3 cellular contexts compared by ENCODE assay signal in genomic region chr11:1519028-1519736, GRCh38.
TF ChIP-seq lines count a peak whose summit lies in the region.

No MANE protein-coding gene starts in this region.

TF ChIP-seq in SK-N-SH, 30 proteins besides CTCF, POLR2A, EP300 and RAD21:
- TF ChIP-seq REST (IDR thresholded peaks at IDR 0.05; ENCODE audit: low read depth, low read length) (peak; percentile 73; the same call in 1 of the 2 replicates), SMC3 (IDR thresholded peaks at IDR 0.05; ENCODE audit: low read depth, low read length) (no peak)

TF ChIP-seq in SK-N-SH treated with all-trans-retinoic acid at 6 μM for 48 hours, 23 proteins besides CTCF, POLR2A, EP300 and RAD21:
- no peak for TF ChIP-seq POU6F1 (CRISPR knock-in tag; IDR thresholded peaks at IDR 0.05; ENCODE audit: borderline replicate concordance, low read depth)
- no peak for TF ChIP-seq SNAI2 (CRISPR knock-in tag; IDR thresholded peaks at IDR 0.05)
- no peak for TF ChIP-seq TSHZ2 (CRISPR knock-in tag; IDR thresholded peaks at IDR 0.05)
- no peak for TF ChIP-seq RARB (CRISPR knock-in tag; IDR thresholded peaks at IDR 0.05)
- TF ChIP-seq PATZ1 (CRISPR knock-in tag; IDR thresholded peaks at IDR 0.05; ENCODE audit: borderline replicate concordance) = no peak
- no peak for TF ChIP-seq ESRRG (CRISPR knock-in tag; IDR thresholded peaks at IDR 0.05)

TF ChIP-seq in GM23338, 12 proteins besides CTCF, POLR2A, EP300 and RAD21:
- no peak for TF ChIP-seq EZH2 (IDR thresholded peaks at IDR 0.05; ENCODE audit: low read depth, unreplicated experiment)
- TF ChIP-seq REST (IDR thresholded peaks at IDR 0.05; ENCODE audit: unreplicated experiment) = peak; percentile 46
